In the genomic region with DNA sequence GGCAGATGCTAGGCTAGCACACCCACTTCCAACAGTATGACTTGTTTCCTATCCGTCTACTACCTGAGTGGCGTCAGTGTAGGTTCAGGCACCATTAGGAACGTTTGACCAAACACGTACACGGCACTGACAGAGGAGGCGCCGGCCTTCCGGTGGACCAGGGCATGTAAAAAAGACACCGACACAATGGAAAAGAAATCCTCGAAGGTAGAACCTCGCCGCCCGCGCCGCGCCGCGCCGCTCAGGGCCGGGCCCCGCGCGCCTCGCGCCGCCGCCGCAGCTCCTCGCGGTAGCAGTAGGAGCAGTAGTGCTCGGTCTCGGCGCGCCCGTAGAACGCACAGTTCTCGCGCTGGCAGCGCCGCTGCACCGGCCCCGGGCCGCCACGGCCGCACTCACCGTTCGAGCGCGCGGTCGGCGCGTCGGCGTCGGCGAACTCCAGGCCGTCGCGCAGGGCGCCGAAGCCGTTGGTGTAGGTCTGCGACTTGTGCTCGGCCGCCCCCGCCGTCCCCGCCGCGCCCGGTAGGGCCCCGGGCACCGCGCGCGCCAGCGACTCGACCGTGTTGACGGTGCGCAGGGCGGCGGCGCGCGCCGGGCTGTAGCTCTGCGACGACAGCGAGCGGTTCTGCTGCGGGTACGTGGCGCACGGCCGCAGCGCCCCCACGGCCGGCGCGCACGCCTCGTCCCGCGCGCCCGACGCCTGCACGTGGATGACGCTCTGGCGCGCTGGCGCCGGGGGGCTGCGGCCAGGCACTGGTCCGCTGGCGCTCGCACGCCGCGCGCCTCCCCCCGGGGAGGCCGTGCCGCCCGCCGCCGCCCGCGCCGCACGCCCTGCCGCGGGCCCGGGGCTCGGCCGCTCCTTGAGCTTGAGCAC, we compare ENCODE assay signal across 8 cellular contexts.
DNase-seq lines count a peak whose midpoint lies in the region; ATAC-seq and TF ChIP-seq lines count a peak whose summit lies in the region.

No MANE protein-coding gene starts in this region.

- H3K9me3 ChIP-seq in heart right ventricle (no peaks in the 10 kb centered on the region), A673 (ENCODE audit: low read depth, low read length, poor library complexity, severe bottlenecking) (no peaks in the 10 kb centered on the region)

- H3K36me3 ChIP-seq in heart right ventricle (no peaks in the 10 kb centered on the region), A673 (ENCODE audit: insufficient read depth, low read length, poor library complexity, severe bottlenecking) (no peaks in the 10 kb centered on the region)

- intact Hi-C loops in heart right ventricle (cut with DNase I) (loop anchor here in 5 of 10 donors (10.0 kb wide), 6 partner anchors 48 to 168 kb away; a partner anchor contains a TSS), A673 (cut with micrococcal nuclease; ENCODE audit: unreplicated experiment) (loop anchor here (10.0 kb wide), 1 partner anchor 158 kb away; a partner anchor contains a TSS)

- H3K4me1 ChIP-seq in heart right ventricle (peaks cover 0 to 5% (median 2%) of the 10 kb centered on the region in 9 donors), A673 (ENCODE audit: insufficient read depth, low read length, poor library complexity, severe bottlenecking) (no peaks in the 10 kb centered on the region)

- BruUV-seq in A673 (replicated peaks; lab: Mats Ljungman, UMichigan): no TSS peak

- H3K4me3 ChIP-seq in heart right ventricle (peak overlapping the region in 8 of 10 donors; percentile 13 to 41 (median 24)), A673 (ENCODE audit: low read depth, low read length, poor library complexity, severe bottlenecking) (no peak overlapping the region)

- H3K27ac ChIP-seq in heart right ventricle: no peak overlapping the region
- H3K27ac ChIP-seq in A673 (ENCODE audit: low read depth, low read length, poor library complexity, severe bottlenecking): no peak overlapping the region

- 3 to 5% methylated on average over 106 to 137 of the region's 138 CpGs for WGBS in heart right ventricle, 2 donors

- H3K27me3 ChIP-seq in heart right ventricle (peaks cover 0 to 34% (median 23%) of the 10 kb centered on the region in 7 donors), A673 (replicated peaks; ENCODE audit: insufficient read depth, low read depth, low read length, poor library complexity) (peaks cover 3% of the 10 kb centered on the region)

- POLR2A ChIA-PET in A673 (lab: Charles Lee; ENCODE audit: low non-redundant PET): no interaction called here

- TF ChIP-seq CTCF in heart right ventricle (IDR thresholded peaks at IDR 0.05) (no peak), A673 (conservative IDR thresholded peaks at IDR 0.05; ENCODE audit: low read depth, low read length) (no peak)

- CTCF ChIA-PET in A673 (lab: Charles Lee): no interaction called here

- DNase-seq in activated T-cell treated with anti-CD3 and anti-CD28 coated beads for 48 hours (ENCODE audit: low read depth) (peak; percentile 53), heart right ventricle (no peak), A673 (ENCODE audit: low spot score) (no peak), hepatic stellate cell (ENCODE audit: low spot score) (no peak), HUDEP-2 (lab: John Stamatoyannopoulos, UW; ENCODE audit: unreplicated experiment in 76 of 76) (no peak), pons (ENCODE audit: low spot score) (no peak)
- peak; percentile 56 to 65 for DNase-seq in stimulated activated CD4-positive, alpha-beta T cell treated with anti-CD3 and anti-CD28 coated beads, Interleukin-15, amount 100 ng/mL, for 48 hours (ENCODE audit: low read depth in 2 of 2)

- ATAC-seq in GM19043 (IDR thresholded peaks at IDR 0.05; ENCODE audit: low read depth, unreplicated experiment) (peak; percentile 47), heart right ventricle (no peak)

Comparison
In these comparisons a context has a peak if more than half of its experiments do, and no peak if none do; other contexts are left out.
1. DNase-seq: peak in activated T-cell treated with anti-CD3 and anti-CD28 coated beads for 48 hours (single experiment) and stimulated activated CD4-positive, alpha-beta T cell treated with anti-CD3 and anti-CD28 coated beads, Interleukin-15, amount 100 ng/mL, for 48 hours (2 of 2); none in heart right ventricle (0 of 2), A673 (single experiment), hepatic stellate cell (single experiment), HUDEP-2 (0 of 76) and pons (single experiment).